Comparison of ENCODE assay signal across 23 cellular contexts in the genomic region with DNA sequence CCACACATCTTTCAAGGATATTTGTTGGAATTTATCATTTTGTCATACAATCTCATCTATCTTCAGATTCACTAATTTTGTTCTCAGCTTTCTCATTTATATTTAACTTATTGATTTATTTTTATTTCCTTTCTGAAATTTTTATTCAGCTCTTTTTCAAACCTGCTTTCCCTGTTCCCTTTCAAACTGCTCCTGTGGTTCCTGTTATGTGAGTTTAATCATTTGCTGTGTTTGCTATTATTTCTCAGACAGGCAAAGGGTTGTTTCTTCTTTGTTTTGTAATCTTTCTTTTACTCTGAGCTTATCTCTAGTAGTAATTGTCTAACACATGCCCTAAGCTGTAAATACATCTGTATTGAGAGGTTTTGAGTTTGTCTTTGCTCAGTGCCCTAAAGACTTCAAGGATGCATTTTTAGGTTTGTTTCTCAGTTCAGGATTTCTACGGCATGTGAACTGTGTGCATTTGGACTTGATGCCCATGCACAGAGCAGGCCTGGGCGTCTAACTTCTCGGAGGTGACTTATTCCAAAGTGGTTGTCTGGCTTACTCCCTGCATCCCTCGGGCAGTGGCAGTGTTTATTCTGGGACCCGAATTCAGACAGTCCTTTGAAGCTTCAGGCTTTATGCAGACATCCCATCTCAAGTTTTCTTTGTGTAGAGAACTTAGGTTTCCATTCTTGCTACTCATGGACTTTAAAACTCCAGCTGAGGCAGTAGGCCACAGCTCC.
"Had no signal": no experiment of that assay in that cellular context is flagged by ENCODE, and none has a peak within 500 bp of the region (broad histone marks: within the 10 kb centered on the region; RNA-seq: fewer than 3 reads in every experiment).

No MANE protein-coding gene starts in this region.

- H3K4me2 ChIP-seq: SK-N-SH had no signal

- H3K4me3 ChIP-seq: adrenal gland, breast epithelium, Peyer's patch, SJCRH30 had no signal

- H3K4me1 Mint-ChIP-seq: activated naive CD8-positive, alpha-beta T cell treated with anti-CD3 and anti-CD28 coated beads, Interleukin-2, amount 10 ng/mL, durations not matched to agents 7 days and 5 days had no signal

- H3K27ac ChIP-seq: adrenal gland, breast epithelium, Peyer's patch, RWPE1, SJCRH30 had no signal

- H3K27ac Mint-ChIP-seq: activated CD8-positive, alpha-beta T cell treated with anti-CD3 and anti-CD28 coated beads for 36 hours; activated naive CD8-positive, alpha-beta T cell treated with anti-CD3 and anti-CD28 coated beads, Interleukin-2, amount 10 ng/mL, durations not matched to agents 7 days and 5 days had no signal

- H3K4me3 Mint-ChIP-seq: activated CD8-positive, alpha-beta T cell treated with anti-CD3 and anti-CD28 coated beads for 36 hours; activated naive CD8-positive, alpha-beta T cell treated with anti-CD3 and anti-CD28 coated beads, Interleukin-2, amount 10 ng/mL, durations not matched to agents 7 days and 5 days had no signal

- H3K36me3 Mint-ChIP-seq: activated naive CD8-positive, alpha-beta T cell treated with anti-CD3 and anti-CD28 coated beads, Interleukin-2, amount 10 ng/mL, durations not matched to agents 7 days and 5 days had no signal

- H3K36me3 ChIP-seq: adrenal gland, breast epithelium, Peyer's patch, SJCRH30 had no signal

- ATAC-seq: activated CD4-positive, CD25-positive, alpha-beta regulatory T cell treated with anti-CD3 and anti-CD28 coated beads, Interleukin-2, amount 50 U/mL, for 24 hours; activated CD8-positive, alpha-beta T cell treated with anti-CD3 and anti-CD28 coated beads for 36 hours had no signal

- H3K4me1 ChIP-seq: adrenal gland, breast epithelium, Peyer's patch, SJCRH30 had no signal

- H3K9me3 ChIP-seq: adrenal gland, SK-N-SH had no signal

- DNase-seq: activated CD4-positive, alpha-beta T cell treated with anti-CD3 and anti-CD28 coated beads for 4 hours; activated CD8-positive, alpha-beta memory T cell treated with anti-CD3 and anti-CD28 coated beads, Interleukin-2, amount 50 U/mL, for 48 hours; activated CD8-positive, alpha-beta T cell treated with anti-CD3 and anti-CD28 coated beads for 36 hours; activated naive CD4-positive, alpha-beta T cell treated with anti-CD3 and anti-CD28 coated beads, Interleukin-2, amount 50 U/mL, for 16 hours; activated naive CD8-positive, alpha-beta T cell treated with anti-CD3 and anti-CD28 coated beads, Interleukin-2, amount 10 ng/mL, durations not matched to agents 7 days and 5 days; activated T-cell treated with anti-CD3 and anti-CD28 coated beads, Interleukin-2, amount 50 U/mL, for 1 hour; adrenal gland; anterior cingulate cortex; Kasumi-1; KBM-7; NCI-H1105 treated with DMSO at 0.1 percent for 48 hours; NCI-H187 treated with DMSO at 0.1 percent for 48 hours; NCI-H2081 treated with DMSO at 0.1 percent for 48 hours; NCI-H446; NCI-H524; Peyer's patch; Right ventricle myocardium superior; SK-N-SH; T-helper 1 cell had no signal

- H3K9ac ChIP-seq: SK-N-SH had no signal

- H3K27me3 ChIP-seq: adrenal gland, breast epithelium, Peyer's patch, SJCRH30 had no signal

- H3K27me3 Mint-ChIP-seq: activated naive CD8-positive, alpha-beta T cell treated with anti-CD3 and anti-CD28 coated beads, Interleukin-2, amount 10 ng/mL, durations not matched to agents 7 days and 5 days had no signal
